13 cellular contexts compared by ENCODE assay signal in genomic region chr18:23810396-23810795, GRCh38.
DNase-seq lines count a peak whose midpoint lies in the region; ATAC-seq and TF ChIP-seq lines count a peak whose summit lies in the region.
"Had no signal": no experiment of that assay in that cellular context is flagged by ENCODE, and none has a peak within 500 bp of the region (broad histone marks: within the 10 kb centered on the region; RNA-seq: fewer than 3 reads in every experiment).

No MANE protein-coding gene starts in this region.

- POLR2A ChIA-PET in activated naive CD8-positive, alpha-beta T cell treated with anti-CD3 and anti-CD28 coated beads, Interleukin-2, amount 10 ng/mL, durations not matched to agents 7 days and 5 days (lab: Charles Lee), result interaction anchor here (1.4 kb wide), 1 partner anchor 18 kb away, joined by 3 read pairs; no protein-coding TSS in a partner anchor

- H3K4me2 ChIP-seq in OCI-LY3 (ENCODE audit: low read length), result peak overlapping the region; percentile 52
- no peak overlapping the region for H3K4me2 ChIP-seq in Karpas-422 (ENCODE audit: low read depth, low read length, poor library complexity, severe bottlenecking)

- peaks cover 10% of the 10 kb centered on the region for H3K27me3 Mint-ChIP-seq in CD4-positive, CD25-positive, alpha-beta regulatory T cell
- H3K27me3 Mint-ChIP-seq in activated naive CD8-positive, alpha-beta T cell treated with anti-CD3 and anti-CD28 coated beads, Interleukin-2, amount 10 ng/mL, durations not matched to agents 7 days and 5 days, result peaks cover 17% of the 10 kb centered on the region

- H3K9ac ChIP-seq in OCI-LY3 (ENCODE audit: low read length) (no peak overlapping the region), Karpas-422 (ENCODE audit: low read length) (no peak overlapping the region)

- H4K20me1 ChIP-seq in OCI-LY3 (ENCODE audit: insufficient read depth, low read length) (no peaks in the 10 kb centered on the region), Karpas-422 (ENCODE audit: insufficient read depth, low read depth, low read length) (no peaks in the 10 kb centered on the region)

- no peak overlapping the region for H3K4me3 Mint-ChIP-seq in CD4-positive, CD25-positive, alpha-beta regulatory T cell
- H3K4me3 Mint-ChIP-seq in activated naive CD8-positive, alpha-beta T cell treated with anti-CD3 and anti-CD28 coated beads, Interleukin-2, amount 10 ng/mL, durations not matched to agents 7 days and 5 days, result peak overlapping the region; percentile 54
- H3K4me3 Mint-ChIP-seq: natural killer cell had no signal

- no peaks in the 10 kb centered on the region for H3K9me2 ChIP-seq in Karpas-422 (replicated peaks; ENCODE audit: insufficient read depth, low read length)

- no peaks in the 10 kb centered on the region for H3K9me3 Mint-ChIP-seq in CD4-positive, CD25-positive, alpha-beta regulatory T cell
- H3K9me3 Mint-ChIP-seq in activated naive CD8-positive, alpha-beta T cell treated with anti-CD3 and anti-CD28 coated beads, Interleukin-2, amount 10 ng/mL, durations not matched to agents 7 days and 5 days, result peaks cover 2% of the 10 kb centered on the region
- H3K9me3 Mint-ChIP-seq: natural killer cell had no signal

- no peak overlapping the region for H3K27ac ChIP-seq in CD4-positive, CD25-positive, alpha-beta regulatory T cell (ENCODE audit: insufficient read depth, low read length, poor library complexity, severe bottlenecking)
- H3K27ac ChIP-seq in OCI-LY3 (ENCODE audit: low read length) (no peak overlapping the region), Karpas-422 (ENCODE audit: low read length) (no peak overlapping the region)

- no peaks in the 10 kb centered on the region for H3K36me3 ChIP-seq in CD4-positive, CD25-positive, alpha-beta regulatory T cell (ENCODE audit: control insufficient read depth, insufficient read depth, low read length)
- no peaks in the 10 kb centered on the region for H3K36me3 ChIP-seq in OCI-LY3 (replicated peaks; ENCODE audit: low read depth, low read length)
- no peaks in the 10 kb centered on the region for H3K36me3 ChIP-seq in Karpas-422 (ENCODE audit: insufficient read depth, low read length)

- no peak overlapping the region for H3K27ac Mint-ChIP-seq in CD4-positive, CD25-positive, alpha-beta regulatory T cell
- H3K27ac Mint-ChIP-seq in activated naive CD8-positive, alpha-beta T cell treated with anti-CD3 and anti-CD28 coated beads, Interleukin-2, amount 10 ng/mL, durations not matched to agents 7 days and 5 days, result no peak overlapping the region
- H3K27ac Mint-ChIP-seq: natural killer cell had no signal

- peaks cover 0 to 13% (median 7%) of the 10 kb centered on the region in 4 donors for H3K4me1 Mint-ChIP-seq in CD4-positive, CD25-positive, alpha-beta regulatory T cell
- H3K4me1 Mint-ChIP-seq in activated naive CD8-positive, alpha-beta T cell treated with anti-CD3 and anti-CD28 coated beads, Interleukin-2, amount 10 ng/mL, durations not matched to agents 7 days and 5 days, result peaks cover 27% of the 10 kb centered on the region

- no peaks in the 10 kb centered on the region for H3K9me3 ChIP-seq in CD4-positive, CD25-positive, alpha-beta regulatory T cell (ENCODE audit: control insufficient read depth in 2 of 2, low read length in 2 of 2)
- H3K9me3 ChIP-seq in OCI-LY3 (ENCODE audit: insufficient read depth, low read length) (no peaks in the 10 kb centered on the region), Karpas-422 (ENCODE audit: low read length) (no peaks in the 10 kb centered on the region)
- H3K9me3 ChIP-seq: MG63 had no signal

- H3K27me3 ChIP-seq in CD4-positive, CD25-positive, alpha-beta regulatory T cell (ENCODE audit: control insufficient read depth, insufficient read depth, low read length), result peaks cover 2% of the 10 kb centered on the region
- H3K27me3 ChIP-seq in OCI-LY3 (ENCODE audit: low read depth, low read length) (peaks cover 2% of the 10 kb centered on the region; the same call in 1 of the 2 replicates), Karpas-422 (ENCODE audit: low read length) (no peaks in the 10 kb centered on the region)
- H3K27me3 ChIP-seq: MG63 had no signal

- H3K36me3 Mint-ChIP-seq in CD4-positive, CD25-positive, alpha-beta regulatory T cell, result no peaks in the 10 kb centered on the region
- H3K36me3 Mint-ChIP-seq in activated naive CD8-positive, alpha-beta T cell treated with anti-CD3 and anti-CD28 coated beads, Interleukin-2, amount 10 ng/mL, durations not matched to agents 7 days and 5 days, result peaks cover 2% of the 10 kb centered on the region
- H3K36me3 Mint-ChIP-seq: natural killer cell had no signal

- peak; percentile 74 to 75 for ATAC-seq in CD4-positive, CD25-positive, alpha-beta regulatory T cell (ENCODE audit: low read depth in 2 of 2)
- peak; percentile 75 for ATAC-seq in GM18907 (IDR thresholded peaks at IDR 0.05; ENCODE audit: unreplicated experiment)
- peak; percentile 99 for ATAC-seq in activated naive CD8-positive, alpha-beta T cell treated with anti-CD3 and anti-CD28 coated beads, Interleukin-2, amount 10 ng/mL, durations not matched to agents 7 days and 5 days (ENCODE audit: low read depth)

- peak in 2 of 3 donors; percentile 13 to 65 for DNase-seq in CD4-positive, CD25-positive, alpha-beta regulatory T cell
- DNase-seq in activated naive CD8-positive, alpha-beta T cell treated with anti-CD3 and anti-CD28 coated beads, Interleukin-2, amount 10 ng/mL, durations not matched to agents 7 days and 5 days, result peak; percentile 73
- no peak for DNase-seq in NCI-H226
- no peak for DNase-seq in NCI-H510A treated with DMSO at 0.1 percent for 48 hours (lab: John Stamatoyannopoulos, UW)
- DNase-seq in occipital lobe (lab: John Stamatoyannopoulos, UW), result no peak
- DNase-seq in Karpas-422, result no peak
- DNase-seq: dermis blood vessel endothelial cell, kidney glomerular epithelial cell, MG63, natural killer cell, NCI-H2171 had no signal

- H2AFZ ChIP-seq in OCI-LY3 (ENCODE audit: low read depth, low read length) (no peak overlapping the region), Karpas-422 (ENCODE audit: low read length) (no peak overlapping the region)

- TF ChIP-seq CTCF in OCI-LY3 (IDR thresholded peaks at IDR 0.05; ENCODE audit: low read depth, low read length), result no peak

- H3K4me3 ChIP-seq in CD4-positive, CD25-positive, alpha-beta regulatory T cell (ENCODE audit: low read depth, low read length), result no peak overlapping the region
- no peak overlapping the region for H3K4me3 ChIP-seq in OCI-LY3 (ENCODE audit: low read length)
- H3K4me3 ChIP-seq in Karpas-422 (ENCODE audit: low read length), result no peak overlapping the region
- H3K4me3 ChIP-seq: MG63 had no signal

- no peaks in the 10 kb centered on the region for H3K79me2 ChIP-seq in OCI-LY3 (ENCODE audit: low read length)
- no peaks in the 10 kb centered on the region for H3K79me2 ChIP-seq in Karpas-422 (ENCODE audit: low read length)

- no peaks in the 10 kb centered on the region for H3K4me1 ChIP-seq in CD4-positive, CD25-positive, alpha-beta regulatory T cell (ENCODE audit: control insufficient read depth, insufficient read depth, low read length, poor library complexity, severe bottlenecking)
- H3K4me1 ChIP-seq in OCI-LY3 (ENCODE audit: low read length) (peaks cover 24% of the 10 kb centered on the region), Karpas-422 (ENCODE audit: low read length) (no peaks in the 10 kb centered on the region)

Comparison
In these comparisons a context has a peak if more than half of its experiments do, and no peak if none do; other contexts are left out.
1. DNase-seq: peak in CD4-positive, CD25-positive, alpha-beta regulatory T cell (2 of 3) and activated naive CD8-positive, alpha-beta T cell treated with anti-CD3 and anti-CD28 coated beads, Interleukin-2, amount 10 ng/mL, durations not matched to agents 7 days and 5 days (single experiment); none in NCI-H226 (single experiment), NCI-H510A treated with DMSO at 0.1 percent for 48 hours (single experiment), occipital lobe (single experiment) and Karpas-422 (single experiment).
2. Peak in every context shown above with its lines, with median percentiles within 50 percentile points of each other: ATAC-seq.